In the genomic region with DNA sequence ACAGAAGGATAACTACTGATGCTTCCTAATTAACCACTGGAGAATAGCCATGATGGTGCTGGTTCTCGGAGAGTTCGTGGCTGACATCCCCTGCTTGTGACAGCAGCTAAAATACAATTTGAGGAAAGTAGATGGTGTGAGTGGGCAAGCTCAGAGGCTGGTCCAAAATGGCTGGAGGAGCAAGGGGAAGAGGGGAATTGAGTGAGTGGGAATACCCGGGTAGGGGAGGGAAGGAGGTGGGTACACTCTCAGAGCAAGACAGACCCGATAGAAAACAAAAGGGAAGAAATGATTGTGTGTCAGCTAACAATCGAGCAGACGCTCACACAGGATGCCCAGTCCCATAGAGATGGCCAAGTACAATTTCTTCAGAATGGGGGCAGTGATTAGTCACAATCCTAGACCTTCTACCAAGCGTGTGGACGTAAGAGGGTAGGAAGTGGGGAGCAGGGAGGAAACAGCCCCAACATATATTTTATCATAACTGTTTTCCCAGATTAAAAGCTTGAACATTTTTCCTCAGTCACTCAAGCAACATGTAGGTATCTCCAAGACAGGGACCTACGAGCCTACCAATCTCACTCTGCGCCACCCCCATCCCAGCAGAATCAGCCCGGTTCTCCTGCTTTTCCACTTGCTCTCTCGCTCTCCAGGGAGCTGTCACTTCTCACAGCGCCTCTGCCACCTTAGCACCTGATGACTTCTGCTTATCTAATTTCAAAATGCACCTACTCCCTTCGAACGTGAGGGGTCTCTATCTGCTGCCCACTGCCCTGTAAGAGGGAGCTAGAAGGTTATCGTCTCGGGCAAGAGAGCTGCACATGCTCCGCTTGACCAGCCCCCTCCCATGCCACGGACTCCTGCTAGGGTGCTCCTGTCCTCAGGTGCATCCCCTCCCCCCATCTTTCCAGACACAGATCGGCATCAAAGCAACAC, we compare ENCODE assay signal across 8 cellular contexts. TPM values are rescaled to one million over a fixed set of nuclear protein-coding genes. Genes with fewer than 3 reads are reported as not detected.
A peak's percentile ranks its signal among the peaks of the same experiment; 100 is the strongest.
DNase-seq lines count a peak whose midpoint lies in the region; ATAC-seq, FAIRE-seq and TF ChIP-seq lines count a peak whose summit lies in the region.

No MANE protein-coding gene starts in this region.

- FAIRE-seq in GM12892 (lab: Jason Lieb, UNC) = peak; percentile 70

- H3K36me3 Mint-ChIP-seq in T-helper 1 cell treated with Interleukin-12 subunit alpha and Interleukin-12 subunit beta and Interleukin-4 antibody, amounts not matched to agents 30 μg/mL and 1 μg/mL, for 36 hours (ENCODE audit: low read depth) = peaks cover 64% of the 10 kb centered on the region

- TF ChIP-seq POLR2A in GM12892 (IDR thresholded peaks at IDR 0.05; ENCODE audit: low read depth, low read length) = no peak

- H3K36me3 ChIP-seq in skeletal muscle tissue (ENCODE audit: control insufficient read depth in 3 of 3, insufficient read depth in 3 of 3, low read length in 3 of 3) = no peaks in the 10 kb centered on the region

- no peaks in the 10 kb centered on the region for H3K27me3 ChIP-seq in skeletal muscle tissue (ENCODE audit: control insufficient read depth in 3 of 3, insufficient read depth in 3 of 3, low read length in 3 of 3)

- H3K4me3 ChIP-seq in iPS-11a (ENCODE audit: low read depth, low read length) (peak overlapping the region; percentile 69), skeletal muscle tissue (ENCODE audit: low read length in 3 of 3) (peak overlapping the region; percentile 80 to 96 (median 92))

- H3K4me1 ChIP-seq in skeletal muscle tissue (ENCODE audit: control insufficient read depth in 3 of 3, insufficient read depth in 3 of 3, low read length in 3 of 3) = peaks cover 46 to 62% (median 49%) of the 10 kb centered on the region in 3 donors

- H3K27ac Mint-ChIP-seq in T-helper 1 cell treated with Interleukin-12 subunit alpha and Interleukin-12 subunit beta and Interleukin-4 antibody, amounts not matched to agents 30 μg/mL and 1 μg/mL, for 36 hours = peak overlapping the region; percentile 84

- H3K9me3 ChIP-seq in skeletal muscle tissue (ENCODE audit: control insufficient read depth in 3 of 3, low read length in 3 of 3) = no peaks in the 10 kb centered on the region

- H3K4me3 Mint-ChIP-seq in T-helper 1 cell treated with Interleukin-12 subunit alpha and Interleukin-12 subunit beta and Interleukin-4 antibody, amounts not matched to agents 30 μg/mL and 1 μg/mL, for 36 hours = peak overlapping the region; percentile 83

- no peak for ATAC-seq in GM21529 (IDR thresholded peaks at IDR 0.05; ENCODE audit: unreplicated experiment)
- no peak for ATAC-seq in GM21723 (IDR thresholded peaks at IDR 0.05; ENCODE audit: unreplicated experiment)

- H3K27ac ChIP-seq in skeletal muscle tissue (ENCODE audit: low read depth, low read length) = peak overlapping the region; percentile 87

- peaks cover 79% of the 10 kb centered on the region for H3K4me1 Mint-ChIP-seq in T-helper 1 cell treated with Interleukin-12 subunit alpha and Interleukin-12 subunit beta and Interleukin-4 antibody, amounts not matched to agents 30 μg/mL and 1 μg/mL, for 36 hours (ENCODE audit: low read depth)

- DNase-seq in GM12892 (ENCODE audit: insufficient read length) (no peak), UCSD-AML1 (lab: John Stamatoyannopoulos, UW; ENCODE audit: unreplicated experiment) (no peak), NCI-H446 treated with DMSO at 0.1 percent for 48 hours (lab: John Stamatoyannopoulos, UW) (no peak)

- peak overlapping the region; percentile 78 to 98 (median 85) for H3K9ac ChIP-seq in skeletal muscle tissue (ENCODE audit: low read depth in 1 of 3, low read length in 3 of 3)

- no peaks in the 10 kb centered on the region for H3K27me3 Mint-ChIP-seq in T-helper 1 cell treated with Interleukin-12 subunit alpha and Interleukin-12 subunit beta and Interleukin-4 antibody, amounts not matched to agents 30 μg/mL and 1 μg/mL, for 36 hours (ENCODE audit: low read depth)

- no peaks in the 10 kb centered on the region for H3K9me3 Mint-ChIP-seq in T-helper 1 cell treated with Interleukin-12 subunit alpha and Interleukin-12 subunit beta and Interleukin-4 antibody, amounts not matched to agents 30 μg/mL and 1 μg/mL, for 36 hours

RNA-seq across cellular contexts. Expression of gene RIPOR2, which starts 26.2 kb away (rescaled TPM):
- 25.6 TPM for polyA plus RNA-seq in GM12892 (2012; ENCODE audit: missing spikeins)
- total RNA-seq in skeletal muscle tissue = 9.9 TPM
